34 cellular contexts compared by ENCODE assay signal in the genomic region with DNA sequence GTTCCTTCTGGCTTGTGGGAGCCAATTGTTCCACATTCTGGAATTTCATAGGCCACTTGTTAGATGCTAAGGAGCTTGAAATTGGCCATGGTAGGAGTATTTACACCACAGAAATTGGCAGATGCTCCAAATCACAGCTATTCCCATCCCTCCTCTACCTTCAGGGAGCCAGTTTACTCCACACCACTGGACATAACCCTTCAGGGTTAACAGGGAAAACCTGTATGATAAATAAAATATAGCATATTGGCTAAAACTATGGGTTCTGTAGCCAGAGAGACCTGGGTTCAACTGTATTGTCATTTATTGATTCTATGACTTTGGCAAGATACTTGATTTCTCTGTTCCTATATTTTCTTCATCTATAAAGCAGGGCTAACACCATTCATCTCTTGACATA.
"Had no signal": no experiment of that assay in that cellular context is flagged by ENCODE, and none has a peak within 500 bp of the region (broad histone marks: within the 10 kb centered on the region; RNA-seq: fewer than 3 reads in every experiment).

No MANE protein-coding gene starts in this region.

- H3K27me3 ChIP-seq: MG63 had no signal

- H3K4me3 ChIP-seq: MG63 had no signal

- DNase-seq: Karpas-422, Kasumi-1, MG63, MM.1S, MV-4-11, NCI-H1048, NCI-H1092, NCI-H1092 treated with DMSO at 0.1 percent for 48 hours, NCI-H1105, NCI-H1105 treated with DMSO at 0.1 percent for 48 hours, NCI-H1417, NCI-H1417 treated with DMSO at 0.1 percent for 48 hours, NCI-H1436, NCI-H1436 treated with DMSO at 0.1 percent for 48 hours, NCI-H146, NCI-H1694, NCI-H1694 treated with DMSO at 0.1 percent for 48 hours, NCI-H187, NCI-H187 treated with DMSO at 0.1 percent for 48 hours, NCI-H1930, NCI-H2029, NCI-H2029 treated with DMSO at 0.1 percent for 48 hours, NCI-H2081, NCI-H2081 treated with DMSO at 0.1 percent for 48 hours, NCI-H2107, NCI-H2171, NCI-H2171 treated with DMSO at 0.1 percent for 48 hours, NCI-H2227 treated with DMSO at 0.1 percent for 48 hours, NCI-H226, NCI-H345, NCI-H446, NCI-H446 treated with DMSO at 0.1 percent for 48 hours, NCI-H510A, NCI-H510A treated with DMSO at 0.1 percent for 48 hours had no signal

- H3K9me3 ChIP-seq: MG63 had no signal

- H3K36me3 ChIP-seq: MG63 had no signal
